Comparison of ENCODE assay signal across 38 cellular contexts in the genomic region with DNA sequence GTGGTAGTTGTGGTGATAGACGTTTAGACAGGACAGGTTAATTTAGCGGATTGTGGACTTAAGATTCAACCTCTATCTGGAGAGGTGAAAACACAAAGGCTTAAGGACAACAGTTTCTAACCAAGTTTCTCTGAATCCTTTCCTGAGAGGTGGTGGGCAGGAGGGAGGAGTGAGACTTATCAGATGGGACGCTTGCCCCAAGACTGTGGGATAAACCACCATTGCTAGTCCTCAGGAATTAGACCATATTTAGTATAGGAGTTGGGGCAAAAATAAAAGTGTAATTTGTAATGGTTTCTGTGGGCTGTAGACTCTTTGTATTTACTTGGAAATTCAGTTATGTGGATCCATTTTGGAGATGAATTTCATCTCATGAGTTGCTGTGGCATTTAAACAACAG. TPM values are rescaled to one million over a fixed set of nuclear protein-coding genes. Genes with fewer than 3 reads are reported as not detected.
DNase-seq lines count a peak whose midpoint lies in the region; FAIRE-seq and TF ChIP-seq lines count a peak whose summit lies in the region.
"Had no signal": no experiment of that assay in that cellular context is flagged by ENCODE, and none has a peak within 500 bp of the region (broad histone marks: within the 10 kb centered on the region; RNA-seq: fewer than 3 reads in every experiment).

No MANE protein-coding gene starts in this region.

- H3K9me3 Mint-ChIP-seq in MCF 10A (ENCODE audit: unreplicated experiment) = no peaks in the 10 kb centered on the region
- H3K9me3 Mint-ChIP-seq in activated T-helper 1 cell treated with anti-CD3 and anti-CD28 coated beads, Interleukin-12 subunit alpha, Interleukin-12 subunit beta, Interleukin-2, Interleukin-4 antibody, amounts not matched to agents 30 ng/mL and 10 ng/mL and 1 ng/mL, durations not matched to agents 14 hours and 24 hours and 36 hours = no peaks in the 10 kb centered on the region
- H3K9me3 Mint-ChIP-seq: activated naive CD4-positive, alpha-beta T cell treated with anti-CD3 and anti-CD28 coated beads, Interleukin-2, amount 50 U/mL, for 72 hours; CD4-positive, alpha-beta T cell; effector memory CD8-positive, alpha-beta T cell; T-helper 2 cell treated with Interferon-gamma antibody and Interleukin-4, amounts not matched to agents 5 μg/mL and 100 μg/mL, for 36 hours had no signal

- no peak for TF ChIP-seq POLR2A in breast epithelium (IDR thresholded peaks at IDR 0.05)
- no peak for TF ChIP-seq POLR2A in endothelial cell of umbilical vein (IDR thresholded peaks at IDR 0.05; ENCODE audit: low read depth, low read length)

- intact Hi-C loops in MCF 10A (cut with micrococcal nuclease) (no loop called here), breast epithelium (cut with DNase I; ENCODE audit: low total_unique reads) (no loop called here), endothelial cell of umbilical vein (cut with micrococcal nuclease) (no loop called here)
- intact Hi-C loops in activated T-helper 1 cell treated with anti-CD3 and anti-CD28 coated beads, Interleukin-12 subunit alpha, Interleukin-12 subunit beta, Interleukin-2, Interleukin-4 antibody, amounts not matched to agents 30 ng/mL and 10 ng/mL and 1 ng/mL, durations not matched to agents 14 hours and 24 hours and 36 hours (cut with micrococcal nuclease) = no loop called here

- H3K27me3 Mint-ChIP-seq in MCF 10A (ENCODE audit: insufficient read depth, unreplicated experiment) = no peaks in the 10 kb centered on the region
- H3K27me3 Mint-ChIP-seq in activated T-helper 1 cell treated with anti-CD3 and anti-CD28 coated beads, Interleukin-12 subunit alpha, Interleukin-12 subunit beta, Interleukin-2, Interleukin-4 antibody, amounts not matched to agents 30 ng/mL and 10 ng/mL and 1 ng/mL, durations not matched to agents 14 hours and 24 hours and 36 hours (ENCODE audit: insufficient read depth) = no peaks in the 10 kb centered on the region
- H3K27me3 Mint-ChIP-seq: CD4-positive, alpha-beta T cell; effector memory CD8-positive, alpha-beta T cell had no signal

- H3K9me1 ChIP-seq in endothelial cell of umbilical vein (replicated peaks; ENCODE audit: control insufficient read depth, extremely low read depth, insufficient read depth, low read length) = no peaks in the 10 kb centered on the region

- DNase-seq in MCF 10A (ENCODE audit: unreplicated experiment) (no peak), breast epithelium (ENCODE audit: low spot score in 2 of 2) (no peak), endothelial cell of umbilical vein (ENCODE audit: low read depth, low spot score) (peak; percentile 16), NCI-H345 treated with DMSO at 0.1 percent for 48 hours (lab: John Stamatoyannopoulos, UW; ENCODE audit: unreplicated experiment) (no peak), germinal center (ENCODE audit: low spot score) (no peak), C1 segment of cervical spinal cord (lab: John Stamatoyannopoulos, UW) (no peak)
- DNase-seq in activated T-helper 1 cell treated with anti-CD3 and anti-CD28 coated beads, Interleukin-12 subunit alpha, Interleukin-12 subunit beta, Interleukin-2, Interleukin-4 antibody, amounts not matched to agents 30 ng/mL and 10 ng/mL and 1 ng/mL, durations not matched to agents 14 hours and 24 hours and 36 hours (ENCODE audit: low spot score) = no peak
- no peak for DNase-seq in stimulated activated CD4-positive, alpha-beta T cell treated with anti-CD3 and anti-CD28 coated beads, Interleukin-4, amount 100 ng/mL, for 24 hours
- DNase-seq: 8988T; activated CD4-positive, alpha-beta T cell treated with anti-CD3 and anti-CD28 coated beads for 48 hours; activated effector memory CD4-positive, alpha-beta T cell treated with Interleukin-2 at 50 U/mL for 16 hours; activated T-cell treated with anti-CD3 and anti-CD28 coated beads for 4 hours; anterior cingulate cortex; caudate nucleus; CD4-positive, alpha-beta T cell; cortex of kidney; effector memory CD8-positive, alpha-beta T cell; GOT3; heart left ventricle; islet precursor cell; KBM-7; left lung; MM.1S; NCI-H1417; NCI-H2029 treated with DMSO at 0.1 percent for 48 hours; NCI-H524 treated with DMSO at 0.1 percent for 48 hours; NK-92 treated with Interleukin-12 subunit alpha and Interleukin-12 subunit beta, amount 100 ng/mL, for 24 hours; SHP77 treated with DMSO at 0.1 percent for 48 hours; stimulated activated CD4-positive, alpha-beta T cell treated with anti-CD3 and anti-CD28 coated beads, Interleukin-12 subunit alpha, Interleukin-12 subunit beta, amount 100 ng/mL, for 4 hours; stimulated activated CD4-positive, alpha-beta T cell treated with anti-CD3 and anti-CD28 coated beads, Interleukin-2, amount 100 ng/mL, for 48 hours; transverse colon; WERI-Rb-1 had no signal

- peaks cover 4 to 7% of the 10 kb centered on the region in 2 donors for H3K4me1 ChIP-seq in breast epithelium
- H3K4me1 ChIP-seq in endothelial cell of umbilical vein (ENCODE audit: control insufficient read depth, extremely low read depth, insufficient read depth, low read length) = no peaks in the 10 kb centered on the region

- no peaks in the 10 kb centered on the region for H3K79me2 ChIP-seq in endothelial cell of umbilical vein (ENCODE audit: control insufficient read depth, insufficient read depth, low read length)

- H3K9me3 ChIP-seq in breast epithelium = no peaks in the 10 kb centered on the region
- H3K9me3 ChIP-seq in endothelial cell of umbilical vein (replicated peaks; ENCODE audit: control insufficient read depth, insufficient read depth, low read length) = no peaks in the 10 kb centered on the region
- H3K9me3 ChIP-seq: heart left ventricle, left lung, transverse colon had no signal

- H3K4me3 ChIP-seq in breast epithelium (no peak overlapping the region), endothelial cell of umbilical vein (replicated peaks in 1 of 3; ENCODE audit: insufficient read depth in 1 of 3, low read depth in 1 of 3, low read length in 3 of 3) (no peak overlapping the region)
- H3K4me3 ChIP-seq: heart left ventricle, left lung, transverse colon had no signal

- H3K36me3 ChIP-seq in breast epithelium = no peaks in the 10 kb centered on the region
- H3K36me3 ChIP-seq in endothelial cell of umbilical vein (ENCODE audit: control insufficient read depth in 2 of 2, extremely low read depth in 1 of 2, insufficient read depth in 2 of 2, low read length in 2 of 2) = peaks cover 3 to 9% of the 10 kb centered on the region in 2 experiments

- peaks cover 15% of the 10 kb centered on the region for H3K4me1 Mint-ChIP-seq in MCF 10A (ENCODE audit: insufficient read depth, unreplicated experiment)
- H3K4me1 Mint-ChIP-seq in activated T-helper 1 cell treated with anti-CD3 and anti-CD28 coated beads, Interleukin-12 subunit alpha, Interleukin-12 subunit beta, Interleukin-2, Interleukin-4 antibody, amounts not matched to agents 30 ng/mL and 10 ng/mL and 1 ng/mL, durations not matched to agents 14 hours and 24 hours and 36 hours (ENCODE audit: low read depth) = peaks cover 50% of the 10 kb centered on the region

- TF ChIP-seq CTCF in MCF 10A (IDR thresholded peaks at IDR 0.05; ENCODE audit: unreplicated experiment) (no peak), breast epithelium (IDR thresholded peaks at IDR 0.05) (no peak), endothelial cell of umbilical vein (IDR thresholded peaks at IDR 0.05; ENCODE audit: extremely low read depth in 1 of 2, insufficient read depth in 1 of 2, low read depth in 1 of 2, low read length in 2 of 2) (no peak)

- H3K9ac ChIP-seq in endothelial cell of umbilical vein (replicated peaks; ENCODE audit: extremely low read depth, insufficient read depth, low read length) = no peak overlapping the region

- peak overlapping the region; percentile 22 for H3K27ac Mint-ChIP-seq in MCF 10A (ENCODE audit: low read depth, unreplicated experiment)
- H3K27ac Mint-ChIP-seq in activated T-helper 1 cell treated with anti-CD3 and anti-CD28 coated beads, Interleukin-12 subunit alpha, Interleukin-12 subunit beta, Interleukin-2, Interleukin-4 antibody, amounts not matched to agents 30 ng/mL and 10 ng/mL and 1 ng/mL, durations not matched to agents 14 hours and 24 hours and 36 hours = peak overlapping the region; percentile 27
- H3K27ac Mint-ChIP-seq: activated naive CD4-positive, alpha-beta T cell treated with anti-CD3 and anti-CD28 coated beads, Interleukin-2, amount 50 U/mL, for 72 hours; CD4-positive, alpha-beta T cell; effector memory CD8-positive, alpha-beta T cell; T-helper 2 cell treated with Interferon-gamma antibody and Interleukin-4, amounts not matched to agents 5 μg/mL and 100 μg/mL, for 36 hours had no signal

- FAIRE-seq in endothelial cell of umbilical vein (lab: Jason Lieb, UNC) = no peak
- FAIRE-seq: GM18507 had no signal

- POLR2A ChIA-PET in MCF 10A (lab: Yijun Ruan, JAX) = interaction anchor here (0.7 to 1.3 kb wide), 2 partner anchors 13 to 47 kb away, joined by 3 read pairs; no protein-coding TSS in a partner anchor
- POLR2A ChIA-PET in endothelial cell of umbilical vein (lab: Charles Lee) = no interaction called here

- H3K27me3 ChIP-seq in breast epithelium (no peaks in the 10 kb centered on the region), endothelial cell of umbilical vein (ENCODE audit: control insufficient read depth in 2 of 2, insufficient read depth in 2 of 2, low read length in 2 of 2) (no peaks in the 10 kb centered on the region)
- H3K27me3 ChIP-seq: heart left ventricle, left lung, transverse colon had no signal

- dilution Hi-C loops in endothelial cell of umbilical vein (cut with MboI; ENCODE audit: extremely low pct_ligation_motif_present, low sequenced_read_pairs) = no loop called here

- no peak overlapping the region for H3K27ac ChIP-seq in breast epithelium
- H3K27ac ChIP-seq in endothelial cell of umbilical vein (ENCODE audit: insufficient read depth, low read depth, low read length) = no peak overlapping the region
- H3K27ac ChIP-seq: heart left ventricle, left lung, transverse colon, WERI-Rb-1 had no signal

- H3K4me3 Mint-ChIP-seq in MCF 10A (ENCODE audit: unreplicated experiment) = no peak overlapping the region
- H3K4me3 Mint-ChIP-seq in activated T-helper 1 cell treated with anti-CD3 and anti-CD28 coated beads, Interleukin-12 subunit alpha, Interleukin-12 subunit beta, Interleukin-2, Interleukin-4 antibody, amounts not matched to agents 30 ng/mL and 10 ng/mL and 1 ng/mL, durations not matched to agents 14 hours and 24 hours and 36 hours = no peak overlapping the region
- H3K4me3 Mint-ChIP-seq: CD4-positive, alpha-beta T cell; effector memory CD8-positive, alpha-beta T cell; T-helper 2 cell treated with Interferon-gamma antibody and Interleukin-4, amounts not matched to agents 5 μg/mL and 100 μg/mL, for 36 hours had no signal

- peaks cover 54% of the 10 kb centered on the region for H3K36me3 Mint-ChIP-seq in MCF 10A (ENCODE audit: insufficient read depth, unreplicated experiment)
- H3K36me3 Mint-ChIP-seq in activated T-helper 1 cell treated with anti-CD3 and anti-CD28 coated beads, Interleukin-12 subunit alpha, Interleukin-12 subunit beta, Interleukin-2, Interleukin-4 antibody, amounts not matched to agents 30 ng/mL and 10 ng/mL and 1 ng/mL, durations not matched to agents 14 hours and 24 hours and 36 hours (ENCODE audit: low read depth) = peaks cover 43% of the 10 kb centered on the region

- H3K4me2 ChIP-seq in endothelial cell of umbilical vein (ENCODE audit: insufficient read depth, low read length) = no peak overlapping the region

- CTCF ChIA-PET in MCF 10A (lab: Yijun Ruan, JAX) = interaction anchor here (0.6 to 2.7 kb wide), 2 partner anchors 9 to 75 kb away, joined by 5 to 17 read pairs; no protein-coding TSS in a partner anchor
- CTCF ChIA-PET in endothelial cell of umbilical vein (lab: Charles Lee) = interaction anchor here (0.7 to 1.3 kb wide), 4 partner anchors 14 to 42 kb away, joined by 3 to 4 read pairs (median 4); no protein-coding TSS in a partner anchor

- no peak overlapping the region for H2AFZ ChIP-seq in endothelial cell of umbilical vein (ENCODE audit: low read depth, low read length)

- H4K20me1 ChIP-seq in endothelial cell of umbilical vein (replicated peaks; ENCODE audit: control insufficient read depth, extremely low read depth, insufficient read depth, low read length) = peaks cover 4% of the 10 kb centered on the region

- BruUV-seq in MCF 10A (replicated peaks; lab: Mats Ljungman, UMichigan) (no TSS peak), endothelial cell of umbilical vein (replicated peaks; lab: Mats Ljungman, UMichigan) (no TSS peak)

RNA-seq across cellular contexts. Expression of gene PDP2, which starts 6.6 kb away (rescaled TPM):
- total RNA-seq in MCF 10A (2022) (21.5 and 22.8 TPM in 2 replicates), breast epithelium (10 to 100 TPM in 1 of 3 donors, 1 to 10 TPM in 2; 8.8 to 18.6 (median 9.4) TPM), endothelial cell of umbilical vein (9.3 and 9.5 TPM in 2 replicates)
- total RNA-seq in activated T-helper 1 cell treated with anti-CD3 and anti-CD28 coated beads, Interleukin-12 subunit alpha, Interleukin-12 subunit beta, Interleukin-2, Interleukin-4 antibody, amounts not matched to agents 30 ng/mL and 10 ng/mL and 1 ng/mL, durations not matched to agents 14 hours and 24 hours and 36 hours = 43.3 and 52.2 TPM in 2 replicates
- polyA plus RNA-seq in endothelial cell of umbilical vein = 4.1 and 4.4 TPM in 2 replicates
- polyA plus RNA-seq in endothelial cell of umbilical vein (2011; cell fraction: cytosol; rRNA removed) = 3.3 and 4.4 TPM in 2 replicates
- polyA plus RNA-seq in endothelial cell of umbilical vein (2011; cell fraction: nucleus; rRNA removed) = 4.3 and 4.4 TPM in 2 replicates
- 4.8 TPM in 2 replicates for polyA plus RNA-seq in endothelial cell of umbilical vein (2012)
- polyA minus RNA-seq in endothelial cell of umbilical vein = 18.1 and 34.6 TPM in 2 replicates
- 7.5 TPM for polyA minus RNA-seq in endothelial cell of umbilical vein (2011; cell fraction: cytosol; rRNA and poly(A)+ RNA removed)
- polyA minus RNA-seq in endothelial cell of umbilical vein (2011; cell fraction: nucleus; rRNA and poly(A)+ RNA removed) = 4.3 and 8.0 TPM in 2 replicates

RNA-seq across cellular contexts. Expression of gene CDH16, which starts 31.8 kb away (rescaled TPM):
- 0.25 TPM in 1 of 2 replicates, not detected in the other for total RNA-seq in MCF 10A (2022)
- not detected for total RNA-seq in breast epithelium
- total RNA-seq in activated T-helper 1 cell treated with anti-CD3 and anti-CD28 coated beads, Interleukin-12 subunit alpha, Interleukin-12 subunit beta, Interleukin-2, Interleukin-4 antibody, amounts not matched to agents 30 ng/mL and 10 ng/mL and 1 ng/mL, durations not matched to agents 14 hours and 24 hours and 36 hours = not detected in 2 replicates
- total RNA-seq in endothelial cell of umbilical vein = not detected in 2 replicates
- not detected in 2 replicates for polyA plus RNA-seq in endothelial cell of umbilical vein
- not detected in 2 replicates for polyA plus RNA-seq in endothelial cell of umbilical vein (2011; cell fraction: cytosol; rRNA removed)
- not detected in 2 replicates for polyA plus RNA-seq in endothelial cell of umbilical vein (2011; cell fraction: nucleus; rRNA removed)
- not detected in 2 replicates for polyA plus RNA-seq in endothelial cell of umbilical vein (2012)
- polyA minus RNA-seq in endothelial cell of umbilical vein = not detected in 2 replicates
- polyA minus RNA-seq in endothelial cell of umbilical vein (2011; cell fraction: cytosol; rRNA and poly(A)+ RNA removed) = not detected
- polyA minus RNA-seq in endothelial cell of umbilical vein (2011; cell fraction: nucleus; rRNA and poly(A)+ RNA removed) = not detected in 2 replicates
- total RNA-seq: activated naive CD4-positive, alpha-beta T cell treated with anti-CD3 and anti-CD28 coated beads, Interleukin-2, amount 50 U/mL, for 72 hours; CD4-positive, alpha-beta T cell; mesenteric fat pad; posterior vena cava; sciatic nerve had no signal

RNA-seq across cellular contexts. Expression of gene RRAD, which starts 38.4 kb away (rescaled TPM):
- 0.29 TPM in 1 of 2 replicates, not detected in the other for total RNA-seq in MCF 10A (2022)
- 10 to 100 TPM in 1 of 3 donors, 1 to 10 TPM in 2; 7.7 to 11.1 (median 8.0) TPM for total RNA-seq in breast epithelium
- total RNA-seq in activated T-helper 1 cell treated with anti-CD3 and anti-CD28 coated beads, Interleukin-12 subunit alpha, Interleukin-12 subunit beta, Interleukin-2, Interleukin-4 antibody, amounts not matched to agents 30 ng/mL and 10 ng/mL and 1 ng/mL, durations not matched to agents 14 hours and 24 hours and 36 hours = 0.83 and 0.93 TPM in 2 replicates
- 0.22 and 0.46 TPM in 2 replicates for total RNA-seq in endothelial cell of umbilical vein
- polyA plus RNA-seq in endothelial cell of umbilical vein = 0.48 and 0.60 TPM in 2 replicates
- 0.17 and 0.25 TPM in 2 replicates for polyA plus RNA-seq in endothelial cell of umbilical vein (2011; cell fraction: cytosol; rRNA removed)
- polyA plus RNA-seq in endothelial cell of umbilical vein (2011; cell fraction: nucleus; rRNA removed) = 0.75 and 0.88 TPM in 2 replicates
- polyA plus RNA-seq in endothelial cell of umbilical vein (2012) = 0.27 and 0.38 TPM in 2 replicates
- 0.17 and 0.40 TPM in 2 replicates for polyA minus RNA-seq in endothelial cell of umbilical vein
- polyA minus RNA-seq in endothelial cell of umbilical vein (2011; cell fraction: cytosol; rRNA and poly(A)+ RNA removed) = not detected
- not detected in 2 replicates for polyA minus RNA-seq in endothelial cell of umbilical vein (2011; cell fraction: nucleus; rRNA and poly(A)+ RNA removed)

RNA-seq across cellular contexts. Expression of gene CA7, which starts 42.7 kb away (rescaled TPM):
- total RNA-seq in MCF 10A (2022) = not detected in 2 replicates
- 1 to 10 TPM in 1 of 3 donors, not detected in 2; 1.3 TPM for total RNA-seq in breast epithelium
- total RNA-seq in activated T-helper 1 cell treated with anti-CD3 and anti-CD28 coated beads, Interleukin-12 subunit alpha, Interleukin-12 subunit beta, Interleukin-2, Interleukin-4 antibody, amounts not matched to agents 30 ng/mL and 10 ng/mL and 1 ng/mL, durations not matched to agents 14 hours and 24 hours and 36 hours = 0.13 and 0.39 TPM in 2 replicates
- not detected in 2 replicates for total RNA-seq in endothelial cell of umbilical vein
- not detected in 2 replicates for polyA plus RNA-seq in endothelial cell of umbilical vein
- polyA plus RNA-seq in endothelial cell of umbilical vein (2011; cell fraction: cytosol; rRNA removed) = not detected in 2 replicates
- not detected in 2 replicates for polyA plus RNA-seq in endothelial cell of umbilical vein (2011; cell fraction: nucleus; rRNA removed)
- not detected in 2 replicates for polyA plus RNA-seq in endothelial cell of umbilical vein (2012)
- not detected in 2 replicates for polyA minus RNA-seq in endothelial cell of umbilical vein
- polyA minus RNA-seq in endothelial cell of umbilical vein (2011; cell fraction: cytosol; rRNA and poly(A)+ RNA removed) = not detected
- polyA minus RNA-seq in endothelial cell of umbilical vein (2011; cell fraction: nucleus; rRNA and poly(A)+ RNA removed) = not detected in 2 replicates
- total RNA-seq: activated naive CD4-positive, alpha-beta T cell treated with anti-CD3 and anti-CD28 coated beads, Interleukin-2, amount 50 U/mL, for 72 hours; CD4-positive, alpha-beta T cell; heart left ventricle; left lung; mesenteric fat pad; posterior vena cava; sciatic nerve had no signal
- polyA plus RNA-seq: heart left ventricle had no signal

RNA-seq across cellular contexts. Expression of gene CIAO2B, which starts 47.3 kb away (rescaled TPM):
- total RNA-seq in MCF 10A (2022) (133 and 159 TPM in 2 replicates), breast epithelium (10 to 100 TPM; 45.7 to 77.3 (median 65.4) TPM), endothelial cell of umbilical vein (78.7 and 85.2 TPM in 2 replicates)
- total RNA-seq in activated T-helper 1 cell treated with anti-CD3 and anti-CD28 coated beads, Interleukin-12 subunit alpha, Interleukin-12 subunit beta, Interleukin-2, Interleukin-4 antibody, amounts not matched to agents 30 ng/mL and 10 ng/mL and 1 ng/mL, durations not matched to agents 14 hours and 24 hours and 36 hours = 162 and 164 TPM in 2 replicates
- 314 and 423 TPM in 2 replicates for polyA plus RNA-seq in endothelial cell of umbilical vein
- 227 and 251 TPM in 2 replicates for polyA plus RNA-seq in endothelial cell of umbilical vein (2011; cell fraction: cytosol; rRNA removed)
- 77.1 and 88.7 TPM in 2 replicates for polyA plus RNA-seq in endothelial cell of umbilical vein (2011; cell fraction: nucleus; rRNA removed)
- polyA plus RNA-seq in endothelial cell of umbilical vein (2012) = 119 and 151 TPM in 2 replicates
- 134 and 146 TPM in 2 replicates for polyA minus RNA-seq in endothelial cell of umbilical vein
- 80.5 TPM for polyA minus RNA-seq in endothelial cell of umbilical vein (2011; cell fraction: cytosol; rRNA and poly(A)+ RNA removed)
- 11.1 and 15.7 TPM in 2 replicates for polyA minus RNA-seq in endothelial cell of umbilical vein (2011; cell fraction: nucleus; rRNA and poly(A)+ RNA removed)
